Comparison of ENCODE assay signal across 29 cellular contexts in the genomic region with DNA sequence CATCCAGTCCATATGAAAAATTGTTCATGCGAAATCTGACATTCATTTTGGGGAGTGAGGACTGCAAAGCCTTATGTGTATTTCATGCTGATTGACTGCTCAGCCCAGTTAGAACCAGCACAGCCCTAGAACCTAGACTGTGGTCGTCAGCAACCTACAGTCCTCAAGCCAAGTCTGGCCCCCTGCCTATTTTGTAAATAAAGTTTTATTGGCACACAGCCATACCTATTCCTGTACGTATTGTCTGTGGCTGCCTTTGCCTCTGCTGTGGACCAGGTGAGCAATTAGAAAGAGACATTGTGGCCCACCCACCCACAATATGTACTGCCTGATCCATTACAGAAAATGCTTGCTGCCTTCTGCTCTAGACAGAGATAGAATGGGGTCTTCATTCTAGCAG.
"Had no signal": no experiment of that assay in that cellular context is flagged by ENCODE, and none has a peak within 500 bp of the region (broad histone marks: within the 10 kb centered on the region; RNA-seq: fewer than 3 reads in every experiment).

No MANE protein-coding gene starts in this region.

- H3K27me3 ChIP-seq: ascending aorta, cardiac muscle cell, colonic mucosa, hepatocyte had no signal

- H3K4me3 ChIP-seq: ascending aorta, breast epithelium, cardiac muscle cell, colonic mucosa, esophagus squamous epithelium, gastroesophageal sphincter, heart right ventricle, hepatocyte had no signal

- H2AFZ ChIP-seq: hepatocyte had no signal

- H3K36me3 ChIP-seq: ascending aorta, breast epithelium, cardiac muscle cell, colonic mucosa, esophagus squamous epithelium, gastroesophageal sphincter, heart right ventricle had no signal

- H3K27ac ChIP-seq: ascending aorta, breast epithelium, cardiac muscle cell, colonic mucosa, epithelial cell of prostate, esophagus squamous epithelium, gastroesophageal sphincter, heart right ventricle, hepatocyte had no signal

- H3K4me1 ChIP-seq: ascending aorta, breast epithelium, colonic mucosa, esophagus squamous epithelium, gastroesophageal sphincter, heart right ventricle had no signal

- FAIRE-seq: endometrium, endothelial cell of umbilical vein had no signal

- H3K9me3 ChIP-seq: ascending aorta, breast epithelium, colonic mucosa, esophagus squamous epithelium, gastroesophageal sphincter, heart right ventricle had no signal

- DNase-seq: activated CD4-positive, alpha-beta memory T cell treated with anti-CD3 and anti-CD28 coated beads for 36 hours; activated CD4-positive, alpha-beta T cell treated with anti-CD3 and anti-CD28 coated beads for 36 hours; activated CD4-positive, alpha-beta T cell treated with anti-CD3 and anti-CD28 coated beads, Interleukin-2, amount 10 ng/mL, durations not matched to agents 24 days and 14 days; activated CD4-positive, CD25-positive, alpha-beta regulatory T cell; activated CD4-positive, CD25-positive, alpha-beta regulatory T cell treated with anti-CD3 and anti-CD28 coated beads, Interleukin-2, amount 50 U/mL, for 72 hours; activated CD8-positive, alpha-beta memory T cell treated with anti-CD3 and anti-CD28 coated beads, Interleukin-2, amount 10 ng/mL, durations not matched to agents 7 days and 5 days; activated CD8-positive, alpha-beta memory T cell treated with anti-CD3 and anti-CD28 coated beads, Interleukin-2, amount 50 U/mL, for 4 hours; activated CD8-positive, alpha-beta T cell treated with anti-CD3 and anti-CD28 coated beads, Interleukin-2, amount 10 ng/mL, durations not matched to agents 7 days and 5 days; activated gamma-delta T cell; activated naive CD4-positive, alpha-beta T cell; activated naive CD4-positive, alpha-beta T cell treated with anti-CD3 and anti-CD28 coated beads, Interleukin-2, amount 10 ng/mL, durations not matched to agents 7 days and 5 days; activated naive CD8-positive, alpha-beta T cell treated with anti-CD3 and anti-CD28 coated beads, Interleukin-2, amount 10 ng/mL, durations not matched to agents 7 days and 5 days; activated T-cell treated with anti-CD3 and anti-CD28 coated beads, Interleukin-2, amount 50 U/mL, for 1 hour; activated T-cell treated with anti-CD3 and anti-CD28 coated beads, Interleukin-2, amount 50 U/mL, for 72 hours; central memory CD4-positive, alpha-beta T cell; cerebellar nuclear complex; colonic mucosa; effector CD8-positive, alpha-beta T cell; esophagus squamous epithelium; foreskin melanocyte; heart right ventricle had no signal

- H3K4me2 ChIP-seq: hepatocyte had no signal
